ENCODE assay signal across 8 cellular contexts in the genomic region with DNA sequence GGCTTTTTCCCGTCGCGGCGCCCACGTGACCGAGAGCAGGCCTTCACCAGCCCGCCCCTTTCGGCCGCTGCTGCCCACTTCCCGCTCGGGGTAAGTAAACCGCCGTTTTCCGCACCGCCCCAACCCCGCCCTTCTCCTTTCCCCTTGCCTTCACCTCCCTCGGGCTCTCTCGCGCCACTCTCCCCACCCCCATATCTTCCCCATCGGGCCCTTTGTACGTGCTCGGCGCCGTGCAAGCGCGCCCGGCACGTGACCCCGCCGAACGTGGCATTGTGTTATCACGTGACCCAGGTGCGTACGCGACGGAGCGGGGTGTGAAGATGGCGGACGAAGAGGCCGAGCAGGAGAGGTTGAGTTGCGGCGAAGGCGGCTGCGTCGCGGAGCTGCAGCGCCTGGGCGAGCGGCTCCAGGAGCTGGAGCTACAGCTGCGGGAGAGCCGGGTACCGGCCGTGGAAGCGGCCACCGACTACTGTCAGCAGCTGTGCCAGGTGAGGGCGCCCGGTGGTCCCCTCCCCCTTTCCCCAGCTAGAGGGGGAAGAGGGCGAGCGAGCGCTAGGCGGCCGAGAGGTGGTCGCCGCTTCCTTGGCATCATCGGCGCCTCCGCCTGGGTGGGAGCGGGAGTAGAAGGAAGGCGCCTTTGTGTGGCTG. TPM values are rescaled to one million over a fixed set of nuclear protein-coding genes. Genes with fewer than 3 reads are reported as not detected.
DNase-seq lines count a peak whose midpoint lies in the region; ATAC-seq and TF ChIP-seq lines count a peak whose summit lies in the region.

Gene ZNF292, plus strand, starts transcription at position 294 of the 648 bp plus-strand sequence. Its CDS starts 27 bp downstream, at position 321.

- H3K4me3 ChIP-seq in AG10803 (ENCODE audit: low read length) (peak within 1 kb of the TSS; percentile 90), kidney epithelial cell (ENCODE audit: low read depth, low read length) (peak within 1 kb of the TSS; percentile 86)

- peak; percentile 97 for DNase-seq in AG10803 (ENCODE audit: low read depth)
- peak; percentile 80 for DNase-seq in NCI-H460 (ENCODE audit: extremely low read depth, low read depth)
- peak; percentile 89 for DNase-seq in activated CD4-positive, alpha-beta T cell treated with anti-CD3 and anti-CD28 coated beads for 1 hour
- DNase-seq in cerebellum (ENCODE audit: low spot score): peak; percentile 88
- peak; percentile 82 for DNase-seq in kidney epithelial cell (ENCODE audit: low read depth)
- peak; percentile 97 to 98 for DNase-seq in stimulated activated CD4-positive, alpha-beta T cell treated with anti-CD3 and anti-CD28 coated beads, Interleukin-15, amount 100 ng/mL, for 48 hours (ENCODE audit: low read depth in 2 of 2)

- no peaks in the 10 kb centered on the region for H3K36me3 ChIP-seq in kidney epithelial cell (ENCODE audit: control insufficient read depth, insufficient read depth, low read length)

- no peak for TF ChIP-seq CTCF in AG10803 (conservative IDR thresholded peaks at IDR 0.05; ENCODE audit: low read length)
- no peak for TF ChIP-seq CTCF in kidney epithelial cell (IDR thresholded peaks at IDR 0.05; ENCODE audit: insufficient read depth, low read length, poor library complexity, severe bottlenecking)

- ATAC-seq in GM19035 (IDR thresholded peaks at IDR 0.05; ENCODE audit: unreplicated experiment) (peak; percentile 72), HG03378 (IDR thresholded peaks at IDR 0.05; ENCODE audit: unreplicated experiment) (peak; percentile 56)

- H3K27me3 ChIP-seq in kidney epithelial cell (ENCODE audit: control insufficient read depth, insufficient read depth, low read length): no peaks in the 10 kb centered on the region

RNA-seq across cellular contexts. Expression of gene ZNF292, which starts in this region (rescaled TPM):
- 7.2 and 8.5 TPM in 2 replicates for total RNA-seq in NCI-H460 (2014; rRNA removed; shearing (Covaris generic))
- 1.5 and 6.3 TPM in 2 replicates for polyA plus RNA-seq in NCI-H460 (2014; cell fraction: nucleus; rRNA removed)
- total RNA-seq in cerebellum: 146 TPM
- total RNA-seq in kidney epithelial cell: 30.2 and 35.8 TPM in 2 replicates

Comparison
In these comparisons a context has a peak if more than half of its experiments do, and no peak if none do; other contexts are left out.
1. Peak in every context shown above with its lines: DNase-seq, ATAC-seq and H3K4me3 ChIP-seq.